ENCODE assay signal across 1 cellular context in the genomic region with DNA sequence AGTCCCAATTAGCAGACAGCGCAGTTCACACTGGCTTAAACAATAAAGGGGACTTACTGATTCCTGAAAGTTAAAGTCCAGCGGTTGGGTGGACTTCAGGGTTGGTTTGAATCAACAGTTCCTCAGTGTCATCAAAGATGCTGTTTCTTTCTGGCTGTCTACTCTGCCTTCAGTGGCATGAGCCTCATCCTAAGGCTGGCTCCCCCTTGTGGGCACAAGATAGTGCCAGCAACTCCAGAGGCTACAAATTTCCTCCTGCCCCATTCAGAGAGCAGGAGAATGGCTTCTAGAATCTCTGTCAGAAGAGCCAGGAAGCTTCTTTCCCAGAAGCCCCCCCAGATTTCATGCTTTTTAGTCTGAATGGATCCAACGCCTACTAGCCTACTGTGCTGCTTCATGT.
TF ChIP-seq lines count a peak whose summit lies in the region.

No MANE protein-coding gene starts in this region.

TF ChIP-seq in GM23338, 12 proteins besides CTCF, POLR2A, EP300 and RAD21 (continued from another document):
- TF ChIP-seq, protein P1, sequence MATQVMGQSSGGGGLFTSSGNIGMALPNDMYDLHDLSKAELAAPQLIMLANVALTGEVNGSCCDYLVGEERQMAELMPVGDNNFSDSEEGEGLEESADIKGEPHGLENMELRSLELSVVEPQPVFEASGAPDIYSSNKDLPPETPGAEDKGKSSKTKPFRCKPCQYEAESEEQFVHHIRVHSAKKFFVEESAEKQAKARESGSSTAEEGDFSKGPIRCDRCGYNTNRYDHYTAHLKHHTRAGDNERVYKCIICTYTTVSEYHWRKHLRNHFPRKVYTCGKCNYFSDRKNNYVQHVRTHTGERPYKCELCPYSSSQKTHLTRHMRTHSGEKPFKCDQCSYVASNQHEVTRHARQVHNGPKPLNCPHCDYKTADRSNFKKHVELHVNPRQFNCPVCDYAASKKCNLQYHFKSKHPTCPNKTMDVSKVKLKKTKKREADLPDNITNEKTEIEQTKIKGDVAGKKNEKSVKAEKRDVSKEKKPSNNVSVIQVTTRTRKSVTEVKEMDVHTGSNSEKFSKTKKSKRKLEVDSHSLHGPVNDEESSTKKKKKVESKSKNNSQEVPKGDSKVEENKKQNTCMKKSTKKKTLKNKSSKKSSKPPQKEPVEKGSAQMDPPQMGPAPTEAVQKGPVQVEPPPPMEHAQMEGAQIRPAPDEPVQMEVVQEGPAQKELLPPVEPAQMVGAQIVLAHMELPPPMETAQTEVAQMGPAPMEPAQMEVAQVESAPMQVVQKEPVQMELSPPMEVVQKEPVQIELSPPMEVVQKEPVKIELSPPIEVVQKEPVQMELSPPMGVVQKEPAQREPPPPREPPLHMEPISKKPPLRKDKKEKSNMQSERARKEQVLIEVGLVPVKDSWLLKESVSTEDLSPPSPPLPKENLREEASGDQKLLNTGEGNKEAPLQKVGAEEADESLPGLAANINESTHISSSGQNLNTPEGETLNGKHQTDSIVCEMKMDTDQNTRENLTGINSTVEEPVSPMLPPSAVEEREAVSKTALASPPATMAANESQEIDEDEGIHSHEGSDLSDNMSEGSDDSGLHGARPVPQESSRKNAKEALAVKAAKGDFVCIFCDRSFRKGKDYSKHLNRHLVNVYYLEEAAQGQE (IDR thresholded peaks at IDR 0.05; ENCODE audit: unreplicated experiment) = no peak
- no peak for TF ChIP-seq EZH2 (IDR thresholded peaks at IDR 0.05; ENCODE audit: low read depth, unreplicated experiment)
- no peak for TF ChIP-seq POLR2AphosphoS5 (IDR thresholded peaks at IDR 0.05; ENCODE audit: low read depth)
- TF ChIP-seq EZH2phosphoT487 (IDR thresholded peaks at IDR 0.05; ENCODE audit: unreplicated experiment) = no peak
- TF ChIP-seq JUNB (IDR thresholded peaks at IDR 0.05; ENCODE audit: unreplicated experiment) = no peak
- TF ChIP-seq CREB1 (CRISPR knock-in tag; IDR thresholded peaks at IDR 0.05; ENCODE audit: low read depth) = no peak
- TF ChIP-seq ETS1 (IDR thresholded peaks at IDR 0.05) = no peak
